Comparison of ENCODE assay signal across 1 cellular context in genomic region chr1:43389326-43390313, GRCh38.
TF ChIP-seq lines count a peak whose summit lies in the region.

Gene MED8, minus strand, starts transcription at chr1:43389800. Its CDS starts 36 bp downstream, at chr1:43389764.
Gene SZT2, plus strand, starts transcription at chr1:43389899. Its CDS starts 70 bp downstream, at chr1:43389969.

TF ChIP-seq in K562, 482 proteins besides CTCF, POLR2A, EP300 and RAD21 (continued from another document and continues in another):
- TF ChIP-seq ZBTB49 (CRISPR knock-in tag; IDR thresholded peaks at IDR 0.05; ENCODE audit: borderline replicate concordance) (no peak), RUNX1 (IDR thresholded peaks at IDR 0.05; ENCODE audit: low read depth) (no peak), SMARCA5 (IDR thresholded peaks at IDR 0.05) (no peak), TAF7 (tag; IDR thresholded peaks at IDR 0.05) (peak; percentile 85), RNF219 (CRISPR knock-in tag; IDR thresholded peaks at IDR 0.05) (no peak), MCM5 (IDR thresholded peaks at IDR 0.05; ENCODE audit: low read depth) (no peak), TRIM28 (IDR thresholded peaks at IDR 0.05) (no peak), TCFL5 (CRISPR knock-in tag; conservative IDR thresholded peaks at IDR 0.05) (no peak), RAD51 (IDR thresholded peaks at IDR 0.05; ENCODE audit: borderline replicate concordance, low read depth) (no peak), WHSC1 (IDR thresholded peaks at IDR 0.05; ENCODE audit: low read length) (no peak), TOE1 (IDR thresholded peaks at IDR 0.05; ENCODE audit: borderline replicate concordance) (no peak; the same call in none of the 2 replicates), TOE1 (CRISPR knock-in tag; IDR thresholded peaks at IDR 0.05; ENCODE audit: borderline replicate concordance, low read depth) (no peak), KHSRP (IDR thresholded peaks at IDR 0.05) (0 out of 2 replicates have a peak, but pooled peaks have one; percentile 32), IFI16 (CRISPR knock-in tag; IDR thresholded peaks at IDR 0.05) (no peak), VEZF1 (CRISPR knock-in tag; IDR thresholded peaks at IDR 0.05) (peak; percentile 70; the same call in 1 of the 2 replicates), TCF3 (CRISPR knock-in tag; IDR thresholded peaks at IDR 0.05) (peak; percentile 25; the same call in 1 of the 2 replicates), ARNT (IDR thresholded peaks at IDR 0.05) (peak in 1 of 2 experiments; percentile 67; a peak in 1 of 4 replicates), BCLAF1 (IDR thresholded peaks at IDR 0.05; ENCODE audit: borderline replicate concordance in 1 of 2, control insufficient read depth in 1 of 2, low read depth in 2 of 2, low read length in 1 of 2) (no peak), MBD1 (CRISPR knock-in tag; IDR thresholded peaks at IDR 0.05) (no peak), NR1H2 (CRISPR knock-in tag; IDR thresholded peaks at IDR 0.05) (no peak), ZBTB17 (CRISPR knock-in tag; IDR thresholded peaks at IDR 0.05) (no peak), XRCC5 (IDR thresholded peaks at IDR 0.05; ENCODE audit: low read depth, low read length) (no peak), ZNF274 (IDR thresholded peaks at IDR 0.05; ENCODE audit: borderline replicate concordance, low read depth, low read length) (no peak), ELF2 (CRISPR knock-in tag; IDR thresholded peaks at IDR 0.05) (peak; percentile 93), ZFPM2 (CRISPR knock-in tag; IDR thresholded peaks at IDR 0.05) (no peak), GTF2B (IDR thresholded peaks at IDR 0.05; ENCODE audit: extremely low read depth, insufficient read length) (no peak), ZNF444 (CRISPR knock-in tag; IDR thresholded peaks at IDR 0.05) (no peak), HCFC1 (IDR thresholded peaks at IDR 0.05; ENCODE audit: low read depth, low read length) (peak; percentile 73), SMAD4 (CRISPR knock-in tag; conservative IDR thresholded peaks at IDR 0.05) (peak; percentile 42; the same call in 1 of the 2 replicates), HBP1 (CRISPR knock-in tag; IDR thresholded peaks at IDR 0.05) (peak; percentile 79; the same call in 1 of the 2 replicates), STAT6 (CRISPR knock-in tag; IDR thresholded peaks at IDR 0.05) (peak; percentile 11; the same call in 1 of the 2 replicates), CEBPG (CRISPR knock-in tag; IDR thresholded peaks at IDR 0.05) (peak; percentile 85; the same call in 1 of the 2 replicates), CEBPG (tag; conservative IDR thresholded peaks at IDR 0.05 in 1 of 2, IDR thresholded peaks at IDR 0.05 in 1 of 2) (peak in 1 of 2 experiments; percentile 39; a peak in 1 of 4 replicates), MIER1 (IDR thresholded peaks at IDR 0.05; ENCODE audit: low read depth) (0 out of 2 replicates have a peak, but pooled peaks have one; percentile 22), ZNF512 (tag; IDR thresholded peaks at IDR 0.05) (no peak), SMARCB1 (IDR thresholded peaks at IDR 0.05; ENCODE audit: insufficient read length, low read depth) (no peak), PTTG1 (tag; IDR thresholded peaks at IDR 0.05; ENCODE audit: low read depth) (no peak), HNRNPUL1 (IDR thresholded peaks at IDR 0.05; ENCODE audit: low read length) (no peak), MCM7 (IDR thresholded peaks at IDR 0.05) (no peak), POLR3G (IDR thresholded peaks at IDR 0.05; ENCODE audit: extremely low read depth, insufficient read length, insufficient replicate concordance) (no peak), ZNF143 (CRISPR knock-in tag; IDR thresholded peaks at IDR 0.05) (0 out of 2 replicates have a peak, but pooled peaks have one; percentile 7), NFE2 (IDR thresholded peaks at IDR 0.05; ENCODE audit: low read depth) (peak; percentile 53), TAF1 (IDR thresholded peaks at IDR 0.05; ENCODE audit: control insufficient read depth, extremely low read depth, insufficient read depth, low read length, severe bottlenecking) (peak; percentile 56), TCF7L2 (IDR thresholded peaks at IDR 0.05; ENCODE audit: low read depth, low read length) (no peak), MAFG (tag; conservative IDR thresholded peaks at IDR 0.05) (peak; percentile 76), RB1 (IDR thresholded peaks at IDR 0.05; ENCODE audit: low read depth) (peak; percentile 58; the same call in 1 of the 2 replicates), ZNF668 (CRISPR knock-in tag; IDR thresholded peaks at IDR 0.05) (no peak), CXXC5 (CRISPR knock-in tag; IDR thresholded peaks at IDR 0.05) (peak; percentile 89), SPI1 (IDR thresholded peaks at IDR 0.05; ENCODE audit: borderline replicate concordance, low read depth, low read length) (peak; percentile 89)
